In genomic region chr17:76500074-76500744, GRCh38 we compare ENCODE assay signal across 8 cellular contexts. TPM values are rescaled to one million over a fixed set of nuclear protein-coding genes. Genes with fewer than 3 reads are reported as not detected.
DNase-seq lines count a peak whose midpoint lies in the region; ATAC-seq and TF ChIP-seq lines count a peak whose summit lies in the region.

No MANE protein-coding gene starts in this region.

- 17 to 18% methylated on average over 10 to 17 of the region's 17 CpGs for WGBS in body of pancreas, 2 donors
- 59 to 65% methylated on average over 12 to 16 of the region's 17 CpGs for WGBS in mesodermal cell (ENCODE audit: insufficient coverage in 2 of 2), 2 experiments

- H3K27ac ChIP-seq in HUES48 (ENCODE audit: low read depth, low read length) (no peak overlapping the region), body of pancreas (peak overlapping the region; percentile 76 to 96 (median 89)), mesodermal cell (ENCODE audit: low read depth, low read length, severe bottlenecking) (no peak overlapping the region)

- H3K4me3 ChIP-seq in AG10803 (ENCODE audit: low read length), result peak overlapping the region; percentile 65
- peak overlapping the region; percentile 84 for H3K4me3 ChIP-seq in HUES48 (ENCODE audit: low read depth, low read length)
- peak overlapping the region; percentile 41 to 70 for H3K4me3 ChIP-seq in body of pancreas
- H3K4me3 ChIP-seq in mesodermal cell (ENCODE audit: extremely low read depth, insufficient read depth, low read length, poor library complexity, severe bottlenecking), result peak overlapping the region; percentile 59

- TF ChIP-seq CTCF in AG10803 (conservative IDR thresholded peaks at IDR 0.05; ENCODE audit: low read length), result no peak
- no peak for TF ChIP-seq CTCF in body of pancreas (IDR thresholded peaks at IDR 0.05)

- intact Hi-C loops in body of pancreas (cut with DNase I), result no loop called here

- no peak overlapping the region for H3K9ac ChIP-seq in HUES48 (ENCODE audit: low read depth, low read length)

- H3K9me3 ChIP-seq in HUES48 (ENCODE audit: control insufficient read depth, insufficient read depth, low read length), result no peaks in the 10 kb centered on the region
- H3K9me3 ChIP-seq in body of pancreas, result no peaks in the 10 kb centered on the region
- no peaks in the 10 kb centered on the region for H3K9me3 ChIP-seq in mesodermal cell (ENCODE audit: control insufficient read depth, low read length)

- H3K4me1 ChIP-seq in HUES48 (ENCODE audit: control insufficient read depth, insufficient read depth, low read length) (peaks cover 30% of the 10 kb centered on the region), body of pancreas (peaks cover 67% of the 10 kb centered on the region), mesodermal cell (ENCODE audit: control insufficient read depth, insufficient read depth, low read length, poor library complexity, severe bottlenecking) (peaks cover 24% of the 10 kb centered on the region)

- ATAC-seq in body of pancreas (no peak), HG03565 (IDR thresholded peaks at IDR 0.05; ENCODE audit: unreplicated experiment) (no peak), HG03280 (IDR thresholded peaks at IDR 0.05; ENCODE audit: unreplicated experiment) (no peak)

- no peak for DNase-seq in AG10803 (ENCODE audit: low read depth)
- peak in 1 of 4 donors; percentile 30 for DNase-seq in body of pancreas
- no peak for DNase-seq in NCI-H2196 treated with DMSO at 0.1 percent for 48 hours (lab: John Stamatoyannopoulos, UW; ENCODE audit: unreplicated experiment)
- DNase-seq in midbrain (lab: John Stamatoyannopoulos, UW), result no peak

- H3K27me3 ChIP-seq in HUES48 (ENCODE audit: control insufficient read depth, insufficient read depth, low read length) (no peaks in the 10 kb centered on the region), body of pancreas (no peaks in the 10 kb centered on the region)

- H3K36me3 ChIP-seq in HUES48 (ENCODE audit: control insufficient read depth, insufficient read depth, low read length) (no peaks in the 10 kb centered on the region), body of pancreas (replicated peaks in 1 of 2; ENCODE audit: insufficient read depth in 1 of 2, low read depth in 2 of 2) (no peaks in the 10 kb centered on the region), mesodermal cell (ENCODE audit: control insufficient read depth, insufficient read depth, low read length) (no peaks in the 10 kb centered on the region)

- peak in 2 of 3 donors; percentile 17 to 27 for TF ChIP-seq POLR2A in body of pancreas (IDR thresholded peaks at IDR 0.05)

RNA-seq across cellular contexts. Expression of gene RHBDF2, which starts 1.0 kb away (rescaled TPM):
- total RNA-seq in body of pancreas, result 10 to 100 TPM; 23.1 to 48.1 TPM
- 9.0 TPM for polyA plus RNA-seq in mesodermal cell (2013, experiment 1 of 2)
- 8.2 TPM for polyA plus RNA-seq in mesodermal cell (2013, experiment 2 of 2)

RNA-seq across cellular contexts. Expression of gene AANAT, which starts 32.8 kb away (rescaled TPM):
- not detected for total RNA-seq in body of pancreas
- polyA plus RNA-seq in mesodermal cell (2013, experiment 1 of 2), result 0.52 TPM
- polyA plus RNA-seq in mesodermal cell (2013, experiment 2 of 2), result not detected

RNA-seq across cellular contexts. Expression of gene CYGB, which starts 37.3 kb away (rescaled TPM):
- total RNA-seq in body of pancreas, result 10 to 100 TPM in 1 of 2 donors, 1 to 10 TPM in 1; 9.6 to 21.1 TPM
- 18.2 TPM for polyA plus RNA-seq in mesodermal cell (2013, experiment 1 of 2)
- polyA plus RNA-seq in mesodermal cell (2013, experiment 2 of 2), result 19.4 TPM

RNA-seq across cellular contexts. Expression of gene PRCD, which starts 39.6 kb away (rescaled TPM):
- 1 to 10 TPM in 1 of 2 donors, under 1 TPM in 1; 0.52 to 4.6 TPM for total RNA-seq in body of pancreas
- 5.8 TPM for polyA plus RNA-seq in mesodermal cell (2013, experiment 1 of 2)
- polyA plus RNA-seq in mesodermal cell (2013, experiment 2 of 2), result 9.9 TPM

RNA-seq across cellular contexts. Expression of gene UBE2O, which starts 47.3 kb away (rescaled TPM):
- total RNA-seq in body of pancreas, result 10 to 100 TPM; 17.1 to 30.3 TPM
- 22.0 TPM for polyA plus RNA-seq in mesodermal cell (2013, experiment 1 of 2)
- 18.2 TPM for polyA plus RNA-seq in mesodermal cell (2013, experiment 2 of 2)

Comparison
In these comparisons a context has a peak if more than half of its experiments do, and no peak if none do; other contexts are left out.
1. H3K27ac ChIP-seq: peak in body of pancreas (4 of 4); none in HUES48 (single experiment) and mesodermal cell (single experiment).
2. Peak in every context shown above with its lines, with median percentiles within 50 percentile points of each other: H3K4me3 ChIP-seq.